8 cellular contexts compared by ENCODE assay signal in genomic region chr18:54263904-54264336, GRCh38. TPM values are rescaled to one million over a fixed set of nuclear protein-coding genes. Genes with fewer than 3 reads are reported as not detected.
DNase-seq lines count a peak whose midpoint lies in the region; ATAC-seq and TF ChIP-seq lines count a peak whose summit lies in the region.

No MANE protein-coding gene starts in this region.

- H3K4me1 ChIP-seq in Peyer's patch, result peaks cover 0 to 7% (median 0%) of the 10 kb centered on the region in 4 donors

- no peaks in the 10 kb centered on the region for H3K36me3 Mint-ChIP-seq in natural killer cell treated with Interleukin-12 subunit alpha and Interleukin-12 subunit beta and Interleukin-15 and Interleukin-18, amount 100 ng/mL, for 72 hours
- H3K36me3 Mint-ChIP-seq in natural killer cell, result no peaks in the 10 kb centered on the region

- no peak for TF ChIP-seq POLR2A in Peyer's patch (IDR thresholded peaks at IDR 0.05)

- H3K9me3 Mint-ChIP-seq in natural killer cell treated with Interleukin-12 subunit alpha and Interleukin-12 subunit beta and Interleukin-15 and Interleukin-18, amount 100 ng/mL, for 72 hours, result no peaks in the 10 kb centered on the region
- no peaks in the 10 kb centered on the region for H3K9me3 Mint-ChIP-seq in natural killer cell

- no peak for TF ChIP-seq CTCF in natural killer cell (IDR thresholded peaks at IDR 0.05)
- TF ChIP-seq CTCF in Peyer's patch (IDR thresholded peaks at IDR 0.05), result no peak

- no peak overlapping the region for H3K27ac ChIP-seq in Peyer's patch

- H3K27me3 Mint-ChIP-seq in natural killer cell treated with Interleukin-12 subunit alpha and Interleukin-12 subunit beta and Interleukin-15 and Interleukin-18, amount 100 ng/mL, for 72 hours, result no peaks in the 10 kb centered on the region
- no peaks in the 10 kb centered on the region for H3K27me3 Mint-ChIP-seq in natural killer cell (ENCODE audit: low read depth in 2 of 2)

- no peak for DNase-seq in natural killer cell treated with Interleukin-12 subunit alpha and Interleukin-12 subunit beta and Interleukin-15 and Interleukin-18, amount 100 ng/mL, for 72 hours (ENCODE audit: low spot score)
- no peak for DNase-seq in natural killer cell
- no peak for DNase-seq in stimulated activated naive CD8-positive, alpha-beta T cell treated with anti-CD3 and anti-CD28 coated beads, Interleukin-15, Interleukin-2, amounts not matched to agents 100 U/mL and 50 U/mL, for 24 hours
- no peak for DNase-seq in NCI-H226
- DNase-seq in NCI-H510A (lab: John Stamatoyannopoulos, UW), result no peak
- no peak for DNase-seq in Peyer's patch

- H3K9me3 ChIP-seq in Peyer's patch, result no peaks in the 10 kb centered on the region

- peak overlapping the region; percentile 76 for H3K4me3 Mint-ChIP-seq in natural killer cell treated with Interleukin-12 subunit alpha and Interleukin-12 subunit beta and Interleukin-15 and Interleukin-18, amount 100 ng/mL, for 72 hours
- no peak overlapping the region for H3K4me3 Mint-ChIP-seq in natural killer cell

- intact Hi-C loops in natural killer cell (cut with micrococcal nuclease), result no loop called here

- H3K36me3 ChIP-seq in Peyer's patch, result no peaks in the 10 kb centered on the region

- H3K4me3 ChIP-seq in Peyer's patch, result no peak overlapping the region

- peaks cover 23 to 47% of the 10 kb centered on the region in 2 donors for H3K4me1 Mint-ChIP-seq in natural killer cell treated with Interleukin-12 subunit alpha and Interleukin-12 subunit beta and Interleukin-15 and Interleukin-18, amount 100 ng/mL, for 72 hours (ENCODE audit: low read depth in 2 of 2)
- peaks cover 5% of the 10 kb centered on the region in 2 donors for H3K4me1 Mint-ChIP-seq in natural killer cell

- peak overlapping the region; percentile 83 to 89 for H3K27ac Mint-ChIP-seq in natural killer cell treated with Interleukin-12 subunit alpha and Interleukin-12 subunit beta and Interleukin-15 and Interleukin-18, amount 100 ng/mL, for 72 hours
- no peak overlapping the region for H3K27ac Mint-ChIP-seq in natural killer cell

- no peaks in the 10 kb centered on the region for H3K27me3 ChIP-seq in Peyer's patch

- peak; percentile 89 to 91 for ATAC-seq in natural killer cell treated with Interleukin-12 subunit alpha and Interleukin-12 subunit beta and Interleukin-15 and Interleukin-18, amount 100 ng/mL, for 72 hours
- ATAC-seq in natural killer cell, result no peak
- peak; percentile 85 for ATAC-seq in HG02610 (IDR thresholded peaks at IDR 0.05; ENCODE audit: unreplicated experiment)
- ATAC-seq in HG03575 (IDR thresholded peaks at IDR 0.05; ENCODE audit: extremely low read depth, insufficient number of reproducible peaks, low FRiP score, unreplicated experiment), result peak; percentile 72
- peak; percentile 87 for ATAC-seq in stimulated activated naive CD8-positive, alpha-beta T cell treated with anti-CD3 and anti-CD28 coated beads, Interleukin-15, Interleukin-2, amounts not matched to agents 100 U/mL and 50 U/mL, for 24 hours

RNA-seq across cellular contexts. Expression of gene POLI, which starts 5.4 kb away (rescaled TPM):
- 10 to 100 TPM; 11.4 to 18.7 TPM for total RNA-seq in natural killer cell treated with Interleukin-12 subunit alpha and Interleukin-12 subunit beta and Interleukin-15 and Interleukin-18, amount 100 ng/mL, for 72 hours
- total RNA-seq in natural killer cell (10 to 100 TPM; 20.0 to 31.3 (median 23.9) TPM), Peyer's patch (10 to 100 TPM; 12.3 to 35.5 (median 25.0) TPM)

RNA-seq across cellular contexts. Expression of gene MBD2, which starts 39.5 kb away (rescaled TPM):
- total RNA-seq in natural killer cell treated with Interleukin-12 subunit alpha and Interleukin-12 subunit beta and Interleukin-15 and Interleukin-18, amount 100 ng/mL, for 72 hours, result 100 to 1,000 TPM; 149 to 211 TPM
- total RNA-seq in natural killer cell (100 to 1,000 TPM in 1 of 3 donors, 10 to 100 TPM in 2; 74.8 to 107 (median 92.3) TPM), Peyer's patch (10 to 100 TPM; 27.5 to 44.6 (median 34.0) TPM)

Comparison
In these comparisons a context has a peak if more than half of its experiments do, and no peak if none do; other contexts are left out.
1. ATAC-seq: peak in natural killer cell treated with Interleukin-12 subunit alpha and Interleukin-12 subunit beta and Interleukin-15 and Interleukin-18, amount 100 ng/mL, for 72 hours (2 of 2), HG02610 (single experiment), HG03575 (single experiment) and stimulated activated naive CD8-positive, alpha-beta T cell treated with anti-CD3 and anti-CD28 coated beads, Interleukin-15, Interleukin-2, amounts not matched to agents 100 U/mL and 50 U/mL, for 24 hours (single experiment); none in natural killer cell (0 of 3).
2. H3K27ac Mint-ChIP-seq: peak in natural killer cell treated with Interleukin-12 subunit alpha and Interleukin-12 subunit beta and Interleukin-15 and Interleukin-18, amount 100 ng/mL, for 72 hours (2 of 2); none in natural killer cell (0 of 2).